10 cellular contexts compared by ENCODE assay signal in genomic region chr15:48001393-48002059, GRCh38.
DNase-seq lines count a peak whose midpoint lies in the region; ATAC-seq and TF ChIP-seq lines count a peak whose summit lies in the region.
"Had no signal": no experiment of that assay in that cellular context is flagged by ENCODE, and none has a peak within 500 bp of the region (broad histone marks: within the 10 kb centered on the region; RNA-seq: fewer than 3 reads in every experiment).

No MANE protein-coding gene starts in this region.

- intact Hi-C loops in Calu3 (cut with micrococcal nuclease; ENCODE audit: unreplicated experiment) = no loop called here

- no peaks in the 10 kb centered on the region for H3K4me1 Mint-ChIP-seq in Calu3 (ENCODE audit: low read depth, unreplicated experiment)

- no peak for TF ChIP-seq CTCF in Calu3 (IDR thresholded peaks at IDR 0.05; ENCODE audit: unreplicated experiment)

- peak; percentile 58 for DNase-seq in SKM-1 treated with dmso at 0.1 percent for 144 hours (lab: John Stamatoyannopoulos, UW; ENCODE audit: unreplicated experiment)
- no peak for DNase-seq in foreskin melanocyte
- no peak for DNase-seq in Calu3
- no peak for DNase-seq in hypothalamus (lab: John Stamatoyannopoulos, UW)
- DNase-seq in NCI-H345 treated with DMSO at 0.1 percent for 48 hours (lab: John Stamatoyannopoulos, UW; ENCODE audit: unreplicated experiment) = no peak
- DNase-seq: activated T-cell treated with anti-CD3 and anti-CD28 coated beads, Interleukin-2, amount 50 U/mL, for 48 hours; nucleus accumbens had no signal

- BruUV-seq in Calu3 (replicated peaks; lab: Mats Ljungman, UMichigan) = no TSS peak

- H3K27ac Mint-ChIP-seq in Calu3 (ENCODE audit: unreplicated experiment) = no peak overlapping the region

- CTCF ChIA-PET in Calu3 (lab: Charles Lee) = no interaction called here

- H3K4me3 Mint-ChIP-seq in Calu3 (ENCODE audit: low read depth, unreplicated experiment) = no peak overlapping the region

- no peaks in the 10 kb centered on the region for H3K36me3 Mint-ChIP-seq in Calu3 (ENCODE audit: insufficient read depth, unreplicated experiment)

- H3K9me3 Mint-ChIP-seq in Calu3 (ENCODE audit: low read depth, unreplicated experiment) = peaks cover 2% of the 10 kb centered on the region

- H3K27me3 Mint-ChIP-seq in Calu3 (ENCODE audit: unreplicated experiment) = no peaks in the 10 kb centered on the region

- peak; percentile 97 for ATAC-seq in GM18517 (IDR thresholded peaks at IDR 0.05; ENCODE audit: unreplicated experiment)
- peak; percentile 92 for ATAC-seq in GM21515 (IDR thresholded peaks at IDR 0.05; ENCODE audit: unreplicated experiment)
- ATAC-seq in HG03159 (IDR thresholded peaks at IDR 0.05; ENCODE audit: unreplicated experiment) = peak; percentile 93
